ENCODE assay signal across 8 cellular contexts in the genomic region with DNA sequence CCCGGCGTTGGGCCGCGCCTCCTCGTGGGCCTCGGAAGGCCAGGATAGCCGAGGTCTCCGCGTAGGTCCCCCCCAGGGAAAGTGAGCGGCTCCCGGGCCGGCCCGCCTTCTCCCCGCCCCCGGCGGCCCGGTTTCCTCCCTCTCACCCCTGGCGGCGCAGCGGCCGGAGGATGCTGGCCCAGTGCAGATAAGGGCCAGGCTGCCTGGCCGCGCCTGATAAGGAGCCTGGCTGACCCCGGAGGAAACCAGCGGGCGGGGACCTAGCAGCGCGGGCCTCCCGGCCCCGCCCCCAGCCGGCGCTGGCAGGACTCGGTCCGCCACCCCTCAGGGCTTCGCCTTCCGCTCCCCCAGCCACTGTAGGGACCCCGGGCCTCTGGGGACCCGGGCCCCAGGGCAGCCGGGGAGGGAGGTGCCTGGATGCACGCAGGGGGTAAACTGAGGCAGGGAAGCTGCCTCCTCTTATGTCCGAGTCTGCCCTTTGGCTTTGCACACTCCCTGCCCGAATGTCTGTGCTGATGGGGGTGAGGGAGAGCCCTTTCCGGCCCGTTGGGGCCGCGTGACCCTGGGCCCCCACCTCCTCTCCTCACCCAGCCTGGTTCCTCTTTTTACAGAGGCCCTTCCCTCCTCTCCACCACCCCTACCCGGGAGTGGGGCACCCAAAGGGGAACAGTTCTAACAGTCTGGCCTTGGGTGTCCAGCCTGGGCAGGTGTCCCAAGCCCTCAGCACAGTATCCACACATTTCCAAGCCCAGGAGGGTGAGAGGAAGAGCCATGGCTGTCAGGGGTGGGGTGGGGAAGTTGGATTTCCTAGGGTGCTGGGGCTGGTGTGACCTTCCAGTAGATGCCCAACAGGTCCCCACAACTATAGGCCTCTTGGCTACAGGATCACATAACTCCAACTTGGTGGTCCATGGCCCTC.
A peak's percentile ranks its signal among the peaks of the same experiment; 100 is the strongest.
DNase-seq lines count a peak whose midpoint lies in the region; ATAC-seq and TF ChIP-seq lines count a peak whose summit lies in the region.

LYL1 (minus strand) TSS at position 193 of the 919 bp plus-strand sequence. CDS start 1,687 bp downstream, outside the sequence.

- peak; percentile 40 for DNase-seq in activated naive CD4-positive, alpha-beta T cell treated with Interleukin-2 at 50 U/mL for 16 hours
- DNase-seq in activated naive CD4-positive, alpha-beta T cell (lab: John Stamatoyannopoulos, UW): no peak
- DNase-seq in fibroblast of pulmonary artery (ENCODE audit: low read depth): peak; percentile 65
- DNase-seq in DMS153 treated with DMSO at 0.1 percent for 48 hours (lab: John Stamatoyannopoulos, UW; ENCODE audit: unreplicated experiment): no peak
- DNase-seq in cerebellar cortex (ENCODE audit: low spot score): no peak

- H3K36me3 ChIP-seq in neuron (ENCODE audit: insufficient read depth, low read length): peaks cover 12% of the 10 kb centered on the region

- H3K4me1 ChIP-seq in neuron (ENCODE audit: insufficient read depth, low read length): peaks cover 10% of the 10 kb centered on the region

- H3K9me3 ChIP-seq in neuron (ENCODE audit: low read length): peaks cover 2% of the 10 kb centered on the region

- H3K27me3 ChIP-seq in neuron (ENCODE audit: insufficient read depth, low read length): peaks cover 30% of the 10 kb centered on the region

- peak within 1 kb of the TSS; percentile 72 for H2AFZ ChIP-seq in neuron (ENCODE audit: low read depth, low read length)

- H3K4me3 ChIP-seq in WI38 (ENCODE audit: low read depth, low read length) (peak within 1 kb of the TSS; percentile 27; the same call in 1 of the 2 replicates), fibroblast of pulmonary artery (replicated peaks; ENCODE audit: low read depth, low read length) (peak within 1 kb of the TSS; percentile 35), neuron (ENCODE audit: low read length) (peak within 1 kb of the TSS; percentile 46)

- no peak for TF ChIP-seq CTCF in WI38 (IDR thresholded peaks at IDR 0.05; ENCODE audit: low read depth, low read length)
- TF ChIP-seq CTCF in fibroblast of pulmonary artery (IDR thresholded peaks at IDR 0.05; ENCODE audit: low read length, missing control alignments): no peak

- ATAC-seq in HG03432 (IDR thresholded peaks at IDR 0.05; ENCODE audit: unreplicated experiment): peak; percentile 37

Comparison
In these comparisons a context has a peak if more than half of its experiments do, and no peak if none do; other contexts are left out.
1. DNase-seq: peak in activated naive CD4-positive, alpha-beta T cell treated with Interleukin-2 at 50 U/mL for 16 hours (single experiment) and fibroblast of pulmonary artery (single experiment); none in activated naive CD4-positive, alpha-beta T cell (0 of 4), DMS153 treated with DMSO at 0.1 percent for 48 hours (single experiment) and cerebellar cortex (single experiment).
2. Peak in every context shown above with its lines, with median percentiles within 50 percentile points of each other: H3K4me3 ChIP-seq.